ENCODE assay signal across 1 cellular context in genomic region chr19:49425922-49426592, GRCh38.
TF ChIP-seq lines count a peak whose summit lies in the region.

No MANE protein-coding gene starts in this region.

TF ChIP-seq in HepG2, 621 proteins besides CTCF, POLR2A, EP300 and RAD21:
- TF ChIP-seq E2F5 (CRISPR knock-in tag; conservative IDR thresholded peaks at IDR 0.05) (no peak), NRL (CRISPR knock-in tag; IDR thresholded peaks at IDR 0.05; ENCODE audit: borderline replicate concordance) (no peak), ZNF652 (CRISPR knock-in tag; IDR thresholded peaks at IDR 0.05; ENCODE audit: borderline replicate concordance, low read depth) (peak; percentile 85)
